In the genomic region with DNA sequence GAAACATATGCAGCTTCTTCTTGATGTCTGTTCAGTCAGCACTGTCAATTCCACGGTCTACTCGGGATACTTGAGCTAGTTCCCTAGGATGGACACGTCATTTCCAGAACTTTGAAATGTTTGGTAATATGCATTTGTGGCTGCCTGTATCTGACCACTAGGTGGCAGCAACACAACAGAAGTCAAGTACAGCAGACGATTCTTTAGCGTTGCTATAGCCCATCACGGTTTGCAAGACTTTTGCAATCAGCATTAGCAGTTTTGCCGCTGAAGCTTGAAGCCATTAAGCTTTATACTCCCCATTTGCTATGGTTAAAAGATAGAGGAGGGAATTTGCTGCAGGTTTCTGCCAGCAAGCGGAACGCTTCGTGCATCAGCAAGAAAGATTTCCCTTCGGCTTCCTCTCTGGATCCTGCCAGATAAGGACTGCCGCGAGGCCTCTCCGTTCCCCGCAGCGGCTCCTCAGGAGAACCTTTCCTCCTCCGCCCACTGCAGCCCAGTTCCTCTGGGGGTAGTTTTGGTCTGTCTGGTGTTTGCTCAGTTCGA, we compare ENCODE assay signal across 8 cellular contexts.
DNase-seq lines count a peak whose midpoint lies in the region; ATAC-seq and TF ChIP-seq lines count a peak whose summit lies in the region.

No MANE protein-coding gene starts in this region.

- no peaks in the 10 kb centered on the region for H3K36me3 ChIP-seq in suprapubic skin

- ATAC-seq in GM19452 (IDR thresholded peaks at IDR 0.05; ENCODE audit: unreplicated experiment) = peak; percentile 79
- ATAC-seq in foreskin keratinocyte = peak; percentile 89

- H3K27me3 ChIP-seq in foreskin keratinocyte (no peaks in the 10 kb centered on the region), suprapubic skin (no peaks in the 10 kb centered on the region)

- H3K9me3 ChIP-seq in suprapubic skin = no peaks in the 10 kb centered on the region

- H3K4me1 ChIP-seq in foreskin keratinocyte (no peaks in the 10 kb centered on the region), suprapubic skin (peaks cover 9% of the 10 kb centered on the region)

- no peak overlapping the region for H3K27ac ChIP-seq in C4-2B
- H3K27ac ChIP-seq in foreskin keratinocyte = no peak overlapping the region
- H3K27ac ChIP-seq in suprapubic skin = no peak overlapping the region

- 5% methylated on average over 18 of the region's 18 CpGs for WGBS in suprapubic skin

- peak; percentile 94 for DNase-seq in Kasumi-1 (lab: John Stamatoyannopoulos, UW)
- peak; percentile 42 for DNase-seq in SHP77 treated with DMSO at 0.1 percent for 48 hours (lab: John Stamatoyannopoulos, UW)
- peak; percentile 37 for DNase-seq in activated effector memory CD4-positive, alpha-beta T cell treated with Interleukin-2 at 50 U/mL for 16 hours
- DNase-seq in foreskin keratinocyte = peak; percentile 63 to 84
- peak in 52 of 56 donors; percentile 3 to 85 (median 46) for DNase-seq in nucleus accumbens (lab: John Stamatoyannopoulos, UW)
- DNase-seq in suprapubic skin (ENCODE audit: low spot score in 2 of 2) = peak; percentile 85 to 86

- TF ChIP-seq POLR2A in suprapubic skin (IDR thresholded peaks at IDR 0.05) = no peak

- H3K4me3 ChIP-seq in suprapubic skin = peak overlapping the region; percentile 35

- TF ChIP-seq CTCF in C4-2B (conservative IDR thresholded peaks at IDR 0.05) (peak; percentile 78), foreskin keratinocyte (conservative IDR thresholded peaks at IDR 0.05) (peak; percentile 99), suprapubic skin (IDR thresholded peaks at IDR 0.05) (peak; percentile 86 to 88)

- no peak for TF ChIP-seq EP300 in suprapubic skin (IDR thresholded peaks at IDR 0.05)

Comparison
In these comparisons a context has a peak if more than half of its experiments do, and no peak if none do; other contexts are left out.
1. DNase-seq: peak in every context shown above with its lines; median percentile 94 in Kasumi-1; 86 in suprapubic skin; 74 in foreskin keratinocyte; 46 in nucleus accumbens; 42 in SHP77 treated with DMSO at 0.1 percent for 48 hours; 37 in activated effector memory CD4-positive, alpha-beta T cell treated with Interleukin-2 at 50 U/mL for 16 hours.